8 cellular contexts compared by ENCODE assay signal in the genomic region with DNA sequence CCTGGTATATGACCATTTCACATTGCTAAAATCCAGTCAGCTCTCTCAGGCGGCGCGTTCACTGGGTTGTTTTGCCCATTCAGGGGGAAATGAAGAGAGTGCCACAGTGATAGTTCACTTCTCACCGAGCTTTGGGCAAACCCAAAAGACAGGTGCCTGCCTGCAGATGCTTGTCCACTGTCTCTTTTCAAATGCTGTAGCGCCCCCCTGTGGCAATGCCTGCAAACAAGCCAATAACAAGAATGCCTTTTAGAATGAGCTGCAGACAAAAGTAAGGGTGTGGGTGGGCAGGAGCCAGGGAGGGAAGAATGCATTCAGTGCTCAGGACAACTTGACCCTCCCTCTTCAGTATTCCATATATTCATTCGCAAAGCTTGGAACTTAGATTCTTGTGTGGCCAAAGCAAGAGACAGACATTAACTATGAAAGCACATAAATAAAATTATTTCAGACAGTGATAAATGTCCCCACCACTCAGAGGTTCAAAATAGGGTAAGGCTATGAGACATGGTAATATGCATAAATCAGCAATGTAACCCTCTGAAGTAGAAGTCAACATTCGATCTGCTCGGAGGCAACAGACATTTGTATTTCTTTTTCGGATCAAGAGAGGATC.
DNase-seq lines count a peak whose midpoint lies in the region; ATAC-seq and TF ChIP-seq lines count a peak whose summit lies in the region.

No MANE protein-coding gene starts in this region.

- H3K9ac ChIP-seq in smooth muscle cell (ENCODE audit: low read depth), result no peak overlapping the region

- H3K9me3 Mint-ChIP-seq in activated naive CD8-positive, alpha-beta T cell treated with anti-CD3 and anti-CD28 coated beads for 36 hours, result no peaks in the 10 kb centered on the region

- peaks cover 3% of the 10 kb centered on the region for H3F3A ChIP-seq in smooth muscle cell (ENCODE audit: low read depth)

- no peak overlapping the region for H3K4me3 Mint-ChIP-seq in activated naive CD8-positive, alpha-beta T cell treated with anti-CD3 and anti-CD28 coated beads for 36 hours

- peak; percentile 88 for DNase-seq in DMS 273 (lab: John Stamatoyannopoulos, UW; ENCODE audit: unreplicated experiment)
- peak; percentile 42 for DNase-seq in Jurkat, Clone E6-1 (ENCODE audit: low read depth, low spot score)
- peak; percentile 51 for DNase-seq in RPMI7951 (ENCODE audit: low read depth)
- DNase-seq in activated naive CD8-positive, alpha-beta T cell treated with anti-CD3 and anti-CD28 coated beads for 36 hours, result peak; percentile 47
- peak in 35 of 51 donors; percentile 8 to 79 (median 49) for DNase-seq in hypothalamus (lab: John Stamatoyannopoulos, UW)
- DNase-seq in smooth muscle cell (lab: John Stamatoyannopoulos, UW; ENCODE audit: unreplicated experiment), result peak; percentile 40

- peaks cover 18% of the 10 kb centered on the region for H3K4me1 Mint-ChIP-seq in activated naive CD8-positive, alpha-beta T cell treated with anti-CD3 and anti-CD28 coated beads for 36 hours

- H3K36me3 Mint-ChIP-seq in activated naive CD8-positive, alpha-beta T cell treated with anti-CD3 and anti-CD28 coated beads for 36 hours, result peaks cover 1% of the 10 kb centered on the region

- peak overlapping the region; percentile 19 for H3K4me2 ChIP-seq in smooth muscle cell

- H3K4me1 ChIP-seq in smooth muscle cell (ENCODE audit: low read depth), result no peaks in the 10 kb centered on the region

- TF ChIP-seq CTCF in smooth muscle cell (IDR thresholded peaks at IDR 0.05; ENCODE audit: borderline replicate concordance, insufficient read depth, poor library complexity, severe bottlenecking), result peak; percentile 76

- H3K4me3 ChIP-seq in Jurkat, Clone E6-1 (ENCODE audit: low read length), result no peak overlapping the region
- H3K4me3 ChIP-seq in smooth muscle cell, result no peak overlapping the region

- H3K27me3 Mint-ChIP-seq in activated naive CD8-positive, alpha-beta T cell treated with anti-CD3 and anti-CD28 coated beads for 36 hours, result no peaks in the 10 kb centered on the region

- no peaks in the 10 kb centered on the region for H3K36me3 ChIP-seq in smooth muscle cell (ENCODE audit: low read depth)

- ATAC-seq in HG03442 (IDR thresholded peaks at IDR 0.05; ENCODE audit: unreplicated experiment) (no peak), HG02885 (IDR thresholded peaks at IDR 0.05; ENCODE audit: poor library complexity, unreplicated experiment) (no peak)

- peaks cover 37% of the 10 kb centered on the region for H4K20me1 ChIP-seq in smooth muscle cell (ENCODE audit: low read depth)

- H2AFZ ChIP-seq in smooth muscle cell (ENCODE audit: low read depth), result no peak overlapping the region

- H3K9me3 ChIP-seq in smooth muscle cell (replicated peaks; ENCODE audit: low read depth), result no peaks in the 10 kb centered on the region

- H3K27me3 ChIP-seq in smooth muscle cell (ENCODE audit: low read depth), result no peaks in the 10 kb centered on the region

- H3K79me2 ChIP-seq in smooth muscle cell (ENCODE audit: low read depth), result peaks cover 26% of the 10 kb centered on the region

- WGBS in smooth muscle cell (ENCODE audit: low lambda C conversion rate), result 68% methylated on average over 9 of the region's 9 CpGs

- no peak overlapping the region for H3K27ac Mint-ChIP-seq in activated naive CD8-positive, alpha-beta T cell treated with anti-CD3 and anti-CD28 coated beads for 36 hours

- no peak overlapping the region for H3K27ac ChIP-seq in smooth muscle cell (ENCODE audit: low read depth)
